16 cellular contexts compared by ENCODE assay signal in the genomic region with DNA sequence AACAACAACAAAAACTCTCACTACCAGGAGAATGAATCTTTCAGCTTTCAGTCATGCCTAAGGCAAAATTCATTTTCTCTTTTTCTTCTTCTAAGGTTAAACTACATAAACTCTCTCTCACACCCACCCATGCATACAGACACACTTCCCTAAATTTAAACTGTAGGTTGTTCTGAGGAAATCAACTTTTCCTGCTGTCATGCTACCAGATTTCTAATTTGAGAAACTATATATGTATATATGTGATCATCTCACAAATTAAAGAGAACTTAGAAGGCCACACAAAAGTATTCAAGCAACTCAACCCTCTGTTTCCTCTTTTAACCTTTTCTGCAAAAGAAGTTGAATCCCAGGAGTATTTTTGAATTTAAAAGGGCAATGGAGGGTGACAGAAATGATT.
"Had no signal": no experiment of that assay in that cellular context is flagged by ENCODE, and none has a peak within 500 bp of the region (broad histone marks: within the 10 kb centered on the region; RNA-seq: fewer than 3 reads in every experiment).

No MANE protein-coding gene starts in this region.

- H3K9me3 ChIP-seq: gastrocnemius medialis, pancreas, uterus had no signal

- H3K27me3 ChIP-seq: gastrocnemius medialis, neural progenitor cell, pancreas, uterus had no signal

- ATAC-seq: activated CD8-positive, alpha-beta T cell treated with anti-CD3 and anti-CD28 coated beads for 36 hours; effector memory CD8-positive, alpha-beta T cell; gastrocnemius medialis; pancreas had no signal

- H3K27ac ChIP-seq: coronary artery, epithelial cell of prostate, gastrocnemius medialis, neural progenitor cell, pancreas, uterus, WERI-Rb-1 had no signal

- H3K4me3 ChIP-seq: coronary artery, gastrocnemius medialis, neural progenitor cell, pancreas, uterus had no signal

- H3K4me2 ChIP-seq: neural progenitor cell had no signal

- H3K9ac ChIP-seq: neural progenitor cell had no signal

- DNase-seq: activated CD4-positive, alpha-beta T cell treated with anti-CD3 and anti-CD28 coated beads for 4 hours; activated CD8-positive, alpha-beta memory T cell treated with anti-CD3 and anti-CD28 coated beads, Interleukin-2, amount 50 U/mL, for 48 hours; activated CD8-positive, alpha-beta T cell treated with anti-CD3 and anti-CD28 coated beads for 36 hours; activated naive CD4-positive, alpha-beta T cell treated with Interleukin-2 at 50 U/mL for 16 hours; effector memory CD8-positive, alpha-beta T cell; gastrocnemius medialis; hippocampal formation; kidney glomerular epithelial cell; pancreas; stimulated activated CD4-positive, alpha-beta T cell treated with anti-CD3 and anti-CD28 coated beads, Interleukin-4, amount 100 ng/mL, for 1 hour; stimulated activated CD8-positive, alpha-beta memory T cell treated with anti-CD3 and anti-CD28 coated beads, Interleukin-4, amount 100 ng/mL, for 48 hours; uterus; WERI-Rb-1 had no signal

- H3K36me3 ChIP-seq: gastrocnemius medialis, neural progenitor cell, pancreas, uterus, WERI-Rb-1 had no signal

- H3K4me1 ChIP-seq: gastrocnemius medialis, neural progenitor cell, pancreas, uterus had no signal

- H2AFZ ChIP-seq: neural progenitor cell had no signal
